6 cellular contexts compared by ENCODE assay signal in genomic region chr14:77250927-77251326, GRCh38. TPM values are rescaled to one million over a fixed set of nuclear protein-coding genes. Genes with fewer than 3 reads are reported as not detected.
"Had no signal": no experiment of that assay in that cellular context is flagged by ENCODE, and none has a peak within 500 bp of the region (broad histone marks: within the 10 kb centered on the region; RNA-seq: fewer than 3 reads in every experiment).

No MANE protein-coding gene starts in this region.

- H3K4me3 Mint-ChIP-seq: GM23338, H9 had no signal

- H3K27ac Mint-ChIP-seq: GM23338 had no signal

- H3K4me2 ChIP-seq: GM23338 had no signal

- H3K9me3 Mint-ChIP-seq: GM23338, H9 had no signal

- H3K4me1 Mint-ChIP-seq: GM23338, H9 had no signal

- ATAC-seq: GM23338, K562 had no signal

- DNase-seq: H9, HCEC 1CT, IMR-90 had no signal

- H3K4me3 ChIP-seq: GM23338, K562 had no signal

- H2AFZ ChIP-seq: GM23338 had no signal

RNA-seq across cellular contexts. Expression of gene NGB, which starts 20.1 kb away (rescaled TPM):
- total RNA-seq: HT-29, IMR-90, K562 had no signal
- polyA plus RNA-seq: IMR-90, K562 had no signal
